Comparison of ENCODE assay signal across 18 cellular contexts in genomic region chr3:47409284-47409683, GRCh38. TPM values are rescaled to one million over a fixed set of nuclear protein-coding genes. Genes with fewer than 3 reads are reported as not detected.
DNase-seq lines count a peak whose midpoint lies in the region; ATAC-seq and TF ChIP-seq lines count a peak whose summit lies in the region.
"Had no signal": no experiment of that assay in that cellular context is flagged by ENCODE, and none has a peak within 500 bp of the region (broad histone marks: within the 10 kb centered on the region; RNA-seq: fewer than 3 reads in every experiment).

No MANE protein-coding gene starts in this region.

- peak overlapping the region; percentile 44 for H3K27ac Mint-ChIP-seq in central memory CD8-positive, alpha-beta T cell (ENCODE audit: low read depth)
- peak overlapping the region; percentile 73 for H3K27ac Mint-ChIP-seq in stimulated activated naive B cell treated with anti-CD40 and anti-IgM and Interleukin-4, amounts not matched to agents 10 μg/mL and 1 μg/mL and 100 μg/mL, for 72 hours
- H3K27ac Mint-ChIP-seq: CD8-positive, alpha-beta memory T cell had no signal

- H3K27ac ChIP-seq in ascending aorta = no peak overlapping the region
- H3K27ac ChIP-seq: HL-60 had no signal

- peaks cover 0 to 12% of the 10 kb centered on the region in 2 donors for H3K4me1 ChIP-seq in ascending aorta
- H3K4me1 ChIP-seq: BE2C, HAP-1 had no signal

- DNase-seq in AG20443 (ENCODE audit: low spot score) = peak; percentile 7
- peak; percentile 47 for DNase-seq in H7
- no peak for DNase-seq in central memory CD8-positive, alpha-beta T cell (ENCODE audit: low spot score in 2 of 2)
- DNase-seq in stimulated activated naive B cell treated with anti-CD40 and anti-IgM and Interleukin-4, amounts not matched to agents 10 μg/mL and 1 μg/mL and 100 μg/mL, for 72 hours = no peak
- no peak for DNase-seq in A172 (ENCODE audit: low spot score)
- DNase-seq in ascending aorta (ENCODE audit: low spot score in 2 of 2) = no peak
- DNase-seq: 8988T; BE2C; C1 segment of cervical spinal cord; CD4-positive, CD25-positive, alpha-beta regulatory T cell; CD8-positive, alpha-beta memory T cell; COR-L47; DMS153; DMS79; GDM1 had no signal

- no peaks in the 10 kb centered on the region for H3K9me3 ChIP-seq in ascending aorta
- H3K9me3 ChIP-seq: BE2C, HAP-1 had no signal

- ATAC-seq in central memory CD8-positive, alpha-beta T cell (replicated peaks; ENCODE audit: extremely low read depth, poor library complexity, severe bottlenecking) = no peak
- no peak for ATAC-seq in stimulated activated naive B cell treated with anti-CD40 and anti-IgM and Interleukin-4, amounts not matched to agents 10 μg/mL and 1 μg/mL and 100 μg/mL, for 72 hours (replicated peaks)
- no peak for ATAC-seq in HG02885 (IDR thresholded peaks at IDR 0.05; ENCODE audit: poor library complexity, unreplicated experiment)

- no peak overlapping the region for H3K4me3 Mint-ChIP-seq in central memory CD8-positive, alpha-beta T cell
- H3K4me3 Mint-ChIP-seq in stimulated activated naive B cell treated with anti-CD40 and anti-IgM and Interleukin-4, amounts not matched to agents 10 μg/mL and 1 μg/mL and 100 μg/mL, for 72 hours = no peak overlapping the region
- H3K4me3 Mint-ChIP-seq: CD4-positive, CD25-positive, alpha-beta regulatory T cell; CD8-positive, alpha-beta memory T cell had no signal

- no peaks in the 10 kb centered on the region for H3K27me3 Mint-ChIP-seq in central memory CD8-positive, alpha-beta T cell
- H3K27me3 Mint-ChIP-seq in stimulated activated naive B cell treated with anti-CD40 and anti-IgM and Interleukin-4, amounts not matched to agents 10 μg/mL and 1 μg/mL and 100 μg/mL, for 72 hours = no peaks in the 10 kb centered on the region
- H3K27me3 Mint-ChIP-seq: CD4-positive, CD25-positive, alpha-beta regulatory T cell; CD8-positive, alpha-beta memory T cell had no signal

- no peaks in the 10 kb centered on the region for H3K4me1 Mint-ChIP-seq in central memory CD8-positive, alpha-beta T cell
- peaks cover 10 to 22% of the 10 kb centered on the region in 2 donors for H3K4me1 Mint-ChIP-seq in stimulated activated naive B cell treated with anti-CD40 and anti-IgM and Interleukin-4, amounts not matched to agents 10 μg/mL and 1 μg/mL and 100 μg/mL, for 72 hours
- H3K4me1 Mint-ChIP-seq: CD8-positive, alpha-beta memory T cell had no signal

- TF ChIP-seq CTCF in ascending aorta (IDR thresholded peaks at IDR 0.05) = no peak

- no peaks in the 10 kb centered on the region for H3K9me3 Mint-ChIP-seq in central memory CD8-positive, alpha-beta T cell
- H3K9me3 Mint-ChIP-seq in stimulated activated naive B cell treated with anti-CD40 and anti-IgM and Interleukin-4, amounts not matched to agents 10 μg/mL and 1 μg/mL and 100 μg/mL, for 72 hours = no peaks in the 10 kb centered on the region
- H3K9me3 Mint-ChIP-seq: CD4-positive, CD25-positive, alpha-beta regulatory T cell; CD8-positive, alpha-beta memory T cell had no signal

- no peaks in the 10 kb centered on the region for H3K27me3 ChIP-seq in H7 (ENCODE audit: control insufficient read depth, insufficient read depth, low read length)
- no peaks in the 10 kb centered on the region for H3K27me3 ChIP-seq in ascending aorta
- H3K27me3 ChIP-seq: BE2C had no signal

- H3K36me3 ChIP-seq in H7 (replicated peaks; ENCODE audit: control insufficient read depth, insufficient read depth, low read length) = peaks cover 35% of the 10 kb centered on the region
- peaks cover 76 to 89% of the 10 kb centered on the region in 2 donors for H3K36me3 ChIP-seq in ascending aorta

- H3K4me3 ChIP-seq in H7 (ENCODE audit: insufficient read depth, low read depth, low read length) (no peak overlapping the region), ascending aorta (no peak overlapping the region)
- H3K4me3 ChIP-seq: HAP-1 had no signal

- peaks cover 23% of the 10 kb centered on the region for H3K36me3 Mint-ChIP-seq in central memory CD8-positive, alpha-beta T cell (ENCODE audit: insufficient read depth)
- H3K36me3 Mint-ChIP-seq in stimulated activated naive B cell treated with anti-CD40 and anti-IgM and Interleukin-4, amounts not matched to agents 10 μg/mL and 1 μg/mL and 100 μg/mL, for 72 hours = peaks cover 41 to 66% of the 10 kb centered on the region in 2 donors

- intact Hi-C loops in ascending aorta (cut with DNase I) = no loop called here

RNA-seq across cellular contexts. Expression of gene PTPN23, which starts 28.5 kb away (rescaled TPM):
- 18.7 and 21.7 TPM in 2 replicates for total RNA-seq in H7 (2014; rRNA removed; shearing (Covaris generic))
- total RNA-seq in A172 (2014; rRNA removed; shearing (Covaris generic)) = 12.1 and 15.1 TPM in 2 replicates
- total RNA-seq in ascending aorta = 35.2 TPM

Comparison
In these comparisons a context has a peak if more than half of its experiments do, and no peak if none do; other contexts are left out.
1. DNase-seq: peak in AG20443 (single experiment) and H7 (single experiment); none in central memory CD8-positive, alpha-beta T cell (0 of 2), stimulated activated naive B cell treated with anti-CD40 and anti-IgM and Interleukin-4, amounts not matched to agents 10 μg/mL and 1 μg/mL and 100 μg/mL, for 72 hours (single experiment), A172 (single experiment) and ascending aorta (0 of 2).